ENCODE assay signal across 17 cellular contexts in genomic region chr3:167714871-167715270, GRCh38.
"Had no signal": no experiment of that assay in that cellular context is flagged by ENCODE, and none has a peak within 500 bp of the region (broad histone marks: within the 10 kb centered on the region; RNA-seq: fewer than 3 reads in every experiment).

No MANE protein-coding gene starts in this region.

- H3K4me1 Mint-ChIP-seq: neural progenitor cell had no signal

- H3K9me3 Mint-ChIP-seq: naive thymus-derived CD8-positive, alpha-beta T cell had no signal

- H3K4me2 ChIP-seq: neural progenitor cell, smooth muscle cell had no signal

- H3K4me3 Mint-ChIP-seq: neural progenitor cell had no signal

- H2AFZ ChIP-seq: neural progenitor cell had no signal

- H3K36me3 ChIP-seq: ovary had no signal

- H3K4me3 ChIP-seq: coronary artery, heart left ventricle, neural progenitor cell, ovary, smooth muscle cell had no signal

- DNase-seq: effector CD4-positive, alpha-beta T cell; foreskin melanocyte; heart left ventricle; hippocampal formation; kidney glomerular epithelial cell; naive thymus-derived CD8-positive, alpha-beta T cell; nucleus accumbens; ovary; right cardiac atrium; stimulated activated CD4-positive, alpha-beta T cell treated with anti-CD3 and anti-CD28 coated beads, Interleukin-2, amount 100 ng/mL, for 48 hours; stimulated activated naive CD4-positive, alpha-beta T cell treated with Interleukin-2 at 50 U/mL for 16 hours; trophoblast cell had no signal

- H3K27me3 ChIP-seq: heart left ventricle, neural progenitor cell, ovary had no signal

- H3K27ac Mint-ChIP-seq: neural progenitor cell, progenitor cell of endocrine pancreas had no signal

- H3K27ac ChIP-seq: coronary artery, heart left ventricle, neural progenitor cell, ovary had no signal

- H3K9me3 ChIP-seq: heart left ventricle, ovary had no signal

- H3K4me1 ChIP-seq: neural progenitor cell had no signal

- ATAC-seq: heart left ventricle; naive thymus-derived CD8-positive, alpha-beta T cell; right cardiac atrium had no signal

- H3K27me3 Mint-ChIP-seq: naive thymus-derived CD8-positive, alpha-beta T cell; progenitor cell of endocrine pancreas had no signal

- FAIRE-seq: islet of Langerhans had no signal

- H3K9ac ChIP-seq: neural progenitor cell had no signal
